ENCODE assay signal across 1 cellular context in the genomic region with DNA sequence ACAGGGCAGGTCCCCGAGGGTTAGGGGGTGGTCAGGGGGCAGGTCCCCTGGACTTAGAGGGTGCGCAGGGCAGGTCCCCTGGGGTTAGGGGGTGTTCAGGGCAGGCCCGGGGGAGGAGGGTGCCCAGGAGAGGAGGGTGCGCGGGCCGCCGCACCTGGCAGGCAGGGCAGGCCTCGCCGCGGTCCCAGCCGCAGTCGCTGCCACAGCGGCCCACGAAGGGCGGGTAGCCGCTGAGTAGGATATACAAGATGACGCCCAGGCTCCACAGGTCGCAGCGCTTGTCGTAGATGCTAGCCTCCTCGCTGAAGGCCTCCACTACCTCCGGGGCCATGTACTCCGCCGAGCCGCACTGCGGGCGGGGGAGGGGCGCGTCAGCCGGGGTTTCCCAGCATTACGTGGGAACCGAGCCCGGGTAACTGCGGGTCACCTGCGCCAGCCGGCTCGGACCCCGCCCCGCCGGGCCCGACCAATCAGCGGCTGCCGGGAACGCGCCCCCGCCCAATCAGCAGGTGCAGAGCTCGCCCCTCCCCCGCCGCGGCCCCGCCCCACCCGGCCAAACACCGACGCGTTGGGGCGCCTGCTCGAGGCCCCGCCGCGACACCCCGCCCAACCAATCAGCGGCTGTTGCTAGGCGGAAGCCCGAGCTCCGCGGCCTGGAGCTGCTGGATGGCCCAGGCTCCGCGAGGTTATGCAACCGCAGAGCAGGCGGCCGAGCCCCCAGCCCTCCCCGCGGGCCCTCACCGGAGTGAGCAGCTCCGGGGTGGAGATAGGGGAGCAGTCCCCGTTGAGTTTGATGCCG.
A peak's percentile ranks its signal among the peaks of the same experiment; 100 is the strongest.
TF ChIP-seq lines count a peak whose summit lies in the region.

No MANE protein-coding gene starts in this region.

TF ChIP-seq in GM23338, 12 proteins besides CTCF, POLR2A, EP300 and RAD21 (continued from another document):
- TF ChIP-seq, protein P1, sequence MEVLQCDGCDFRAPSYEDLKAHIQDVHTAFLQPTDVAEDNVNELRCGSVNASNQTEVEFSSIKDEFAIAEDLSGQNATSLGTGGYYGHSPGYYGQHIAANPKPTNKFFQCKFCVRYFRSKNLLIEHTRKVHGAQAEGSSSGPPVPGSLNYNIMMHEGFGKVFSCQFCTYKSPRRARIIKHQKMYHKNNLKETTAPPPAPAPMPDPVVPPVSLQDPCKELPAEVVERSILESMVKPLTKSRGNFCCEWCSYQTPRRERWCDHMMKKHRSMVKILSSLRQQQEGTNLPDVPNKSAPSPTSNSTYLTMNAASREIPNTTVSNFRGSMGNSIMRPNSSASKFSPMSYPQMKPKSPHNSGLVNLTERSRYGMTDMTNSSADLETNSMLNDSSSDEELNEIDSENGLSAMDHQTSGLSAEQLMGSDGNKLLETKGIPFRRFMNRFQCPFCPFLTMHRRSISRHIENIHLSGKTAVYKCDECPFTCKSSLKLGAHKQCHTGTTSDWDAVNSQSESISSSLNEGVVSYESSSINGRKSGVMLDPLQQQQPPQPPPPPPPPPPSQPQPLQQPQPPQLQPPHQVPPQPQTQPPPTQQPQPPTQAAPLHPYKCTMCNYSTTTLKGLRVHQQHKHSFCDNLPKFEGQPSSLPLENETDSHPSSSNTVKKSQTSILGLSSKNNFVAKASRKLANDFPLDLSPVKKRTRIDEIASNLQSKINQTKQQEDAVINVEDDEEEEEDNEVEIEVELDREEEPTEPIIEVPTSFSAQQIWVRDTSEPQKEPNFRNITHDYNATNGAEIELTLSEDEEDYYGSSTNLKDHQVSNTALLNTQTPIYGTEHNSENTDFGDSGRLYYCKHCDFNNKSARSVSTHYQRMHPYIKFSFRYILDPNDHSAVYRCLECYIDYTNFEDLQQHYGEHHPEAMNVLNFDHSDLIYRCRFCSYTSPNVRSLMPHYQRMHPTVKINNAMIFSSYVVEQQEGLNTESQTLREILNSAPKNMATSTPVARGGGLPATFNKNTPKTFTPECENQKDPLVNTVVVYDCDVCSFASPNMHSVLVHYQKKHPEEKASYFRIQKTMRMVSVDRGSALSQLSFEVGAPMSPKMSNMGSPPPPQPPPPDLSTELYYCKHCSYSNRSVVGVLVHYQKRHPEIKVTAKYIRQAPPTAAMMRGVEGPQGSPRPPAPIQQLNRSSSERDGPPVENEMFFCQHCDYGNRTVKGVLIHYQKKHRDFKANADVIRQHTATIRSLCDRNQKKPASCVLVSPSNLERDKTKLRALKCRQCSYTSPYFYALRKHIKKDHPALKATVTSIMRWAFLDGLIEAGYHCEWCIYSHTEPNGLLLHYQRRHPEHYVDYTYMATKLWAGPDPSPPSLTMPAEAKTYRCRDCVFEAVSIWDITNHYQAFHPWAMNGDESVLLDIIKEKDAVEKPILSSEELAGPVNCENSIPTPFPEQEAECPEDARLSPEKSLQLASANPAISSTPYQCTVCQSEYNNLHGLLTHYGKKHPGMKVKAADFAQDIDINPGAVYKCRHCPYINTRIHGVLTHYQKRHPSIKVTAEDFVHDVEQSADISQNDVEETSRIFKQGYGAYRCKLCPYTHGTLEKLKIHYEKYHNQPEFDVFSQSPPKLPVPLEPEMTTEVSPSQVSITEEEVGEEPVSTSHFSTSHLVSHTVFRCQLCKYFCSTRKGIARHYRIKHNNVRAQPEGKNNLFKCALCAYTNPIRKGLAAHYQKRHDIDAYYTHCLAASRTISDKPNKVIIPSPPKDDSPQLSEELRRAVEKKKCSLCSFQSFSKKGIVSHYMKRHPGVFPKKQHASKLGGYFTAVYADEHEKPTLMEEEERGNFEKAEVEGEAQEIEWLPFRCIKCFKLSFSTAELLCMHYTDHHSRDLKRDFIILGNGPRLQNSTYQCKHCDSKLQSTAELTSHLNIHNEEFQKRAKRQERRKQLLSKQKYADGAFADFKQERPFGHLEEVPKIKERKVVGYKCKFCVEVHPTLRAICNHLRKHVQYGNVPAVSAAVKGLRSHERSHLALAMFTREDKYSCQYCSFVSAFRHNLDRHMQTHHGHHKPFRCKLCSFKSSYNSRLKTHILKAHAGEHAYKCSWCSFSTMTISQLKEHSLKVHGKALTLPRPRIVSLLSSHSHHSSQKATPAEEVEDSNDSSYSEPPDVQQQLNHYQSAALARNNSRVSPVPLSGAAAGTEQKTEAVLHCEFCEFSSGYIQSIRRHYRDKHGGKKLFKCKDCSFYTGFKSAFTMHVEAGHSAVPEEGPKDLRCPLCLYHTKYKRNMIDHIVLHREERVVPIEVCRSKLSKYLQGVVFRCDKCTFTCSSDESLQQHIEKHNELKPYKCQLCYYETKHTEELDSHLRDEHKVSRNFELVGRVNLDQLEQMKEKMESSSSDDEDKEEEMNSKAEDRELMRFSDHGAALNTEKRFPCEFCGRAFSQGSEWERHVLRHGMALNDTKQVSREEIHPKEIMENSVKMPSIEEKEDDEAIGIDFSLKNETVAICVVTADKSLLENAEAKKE (CRISPR knock-in tag; IDR thresholded peaks at IDR 0.05), result no peak
- TF ChIP-seq EZH2phosphoT487 (IDR thresholded peaks at IDR 0.05; ENCODE audit: unreplicated experiment) (no peak), CREB1 (CRISPR knock-in tag; IDR thresholded peaks at IDR 0.05; ENCODE audit: low read depth) (peak; percentile 65), STAT1 (IDR thresholded peaks at IDR 0.05; ENCODE audit: unreplicated experiment) (no peak), NANOG (IDR thresholded peaks at IDR 0.05; ENCODE audit: borderline replicate concordance) (no peak)
